Comparison of ENCODE assay signal across 9 cellular contexts in genomic region chrX:1389181-1389992, GRCh38. TPM values are rescaled to one million over a fixed set of nuclear protein-coding genes. Genes with fewer than 3 reads are reported as not detected.
DNase-seq lines count a peak whose midpoint lies in the region; ATAC-seq and TF ChIP-seq lines count a peak whose summit lies in the region.
"Had no signal": no experiment of that assay in that cellular context is flagged by ENCODE, and none has a peak within 500 bp of the region (broad histone marks: within the 10 kb centered on the region; RNA-seq: fewer than 3 reads in every experiment).

No MANE protein-coding gene starts in this region.

- no peak overlapping the region for H2BK120ac ChIP-seq in trophoblast cell (ENCODE audit: insufficient read depth, low read length, poor library complexity)

- no peak overlapping the region for H3K23ac ChIP-seq in trophoblast cell (ENCODE audit: low read length)

- no peak overlapping the region for H4K8ac ChIP-seq in trophoblast cell (ENCODE audit: low read depth, low read length)

- H3K14ac ChIP-seq in trophoblast cell (ENCODE audit: low read length) = no peak overlapping the region

- H3K18ac ChIP-seq in trophoblast cell (ENCODE audit: low read length) = no peak overlapping the region

- no peaks in the 10 kb centered on the region for H3K27me3 ChIP-seq in DND-41 (ENCODE audit: insufficient read depth, low read length, poor library complexity)
- H3K27me3 ChIP-seq in trophoblast cell (ENCODE audit: insufficient read depth, low read length) = no peaks in the 10 kb centered on the region

- H3K9ac ChIP-seq in DND-41 (ENCODE audit: low read depth, low read length) (no peak overlapping the region), trophoblast cell (ENCODE audit: low read length) (no peak overlapping the region)

- peaks cover 74% of the 10 kb centered on the region for H4K20me1 ChIP-seq in DND-41 (ENCODE audit: insufficient read depth, low read length)

- no peak overlapping the region for H2AK5ac ChIP-seq in trophoblast cell (ENCODE audit: low read length)

- peak overlapping the region; percentile 48 for H3K4ac ChIP-seq in trophoblast cell (ENCODE audit: low read depth, low read length)

- peaks cover 15% of the 10 kb centered on the region for H3K79me1 ChIP-seq in trophoblast cell (ENCODE audit: low read length)

- H4K12ac ChIP-seq in trophoblast cell (ENCODE audit: low read depth, low read length) = no peak overlapping the region

- CTCF ChIA-PET in RWPE1 (lab: Yijun Ruan, JAX) = no interaction called here

- no peak overlapping the region for H4K91ac ChIP-seq in trophoblast cell (ENCODE audit: low read depth, low read length)

- DNase-seq in DND-41 (peak; percentile 5), RWPE1 (ENCODE audit: low spot score) (no peak), ecto neural progenitor cell (ENCODE audit: low spot score) (peak; percentile 38), trophoblast cell (no peak), mucosa of gallbladder (ENCODE audit: low spot score) (no peak), NCI-H774 (lab: John Stamatoyannopoulos, UW) (no peak)
- DNase-seq: caudate nucleus had no signal

- no peak overlapping the region for H2BK5ac ChIP-seq in trophoblast cell (ENCODE audit: low read depth, low read length, poor library complexity)

- POLR2A ChIA-PET in RWPE1 (lab: Yijun Ruan, JAX; ENCODE audit: low non-redundant PET) = no interaction called here

- peaks cover 75% of the 10 kb centered on the region for H3K36me3 ChIP-seq in DND-41 (ENCODE audit: insufficient read depth, low read length)
- H3K36me3 ChIP-seq in trophoblast cell (ENCODE audit: control insufficient read depth in 1 of 2, insufficient read depth in 2 of 2, low read length in 2 of 2) = peaks cover 59 to 65% of the 10 kb centered on the region in 2 experiments

- peaks cover 82% of the 10 kb centered on the region for H3K79me2 ChIP-seq in DND-41 (ENCODE audit: insufficient read depth, low read length)
- H3K79me2 ChIP-seq in trophoblast cell (ENCODE audit: control insufficient read depth, insufficient read depth, low read length, poor library complexity) = peaks cover 21% of the 10 kb centered on the region

- H3K9me3 ChIP-seq in DND-41 (ENCODE audit: insufficient read depth, low read length, severe bottlenecking) (no peaks in the 10 kb centered on the region), trophoblast cell (ENCODE audit: insufficient read depth, low read depth, low read length) (peaks cover 2% of the 10 kb centered on the region)

- H3K4me2 ChIP-seq in DND-41 (ENCODE audit: insufficient read depth, low read length) (peak overlapping the region; percentile 94; the same call in 1 of the 2 replicates), trophoblast cell (ENCODE audit: low read length) (no peak overlapping the region)

- no CpG with 5 or more reads among the region's 51 CpGs for WGBS in trophoblast cell (ENCODE audit: extremely low coverage, insufficient coverage, insufficient read length)

- ATAC-seq in DND-41 (ENCODE audit: insufficient read depth, low read depth) (no peak), HG02588 (IDR thresholded peaks at IDR 0.05; ENCODE audit: unreplicated experiment) (no peak), GM21737 (IDR thresholded peaks at IDR 0.05; ENCODE audit: unreplicated experiment) (no peak)

- H3K27ac ChIP-seq in DND-41 (ENCODE audit: low read length) (no peak overlapping the region), RWPE1 (peak overlapping the region; percentile 99), trophoblast cell (ENCODE audit: low read depth, low read length) (no peak overlapping the region)

- H3K4me3 ChIP-seq in DND-41 (ENCODE audit: low read depth in 1 of 2, low read length in 2 of 2) (0 out of 4 replicates have a peak overlapping the region, but pooled peaks of 1 of the 2 experiments have one; percentile 81), trophoblast cell (ENCODE audit: low read depth, low read length) (no peak overlapping the region)

- TF ChIP-seq CTCF in DND-41 (IDR thresholded peaks at IDR 0.05; ENCODE audit: borderline replicate concordance, extremely low read depth, low read length, poor library complexity, severe bottlenecking) (no peak), RWPE1 (conservative IDR thresholded peaks at IDR 0.05; ENCODE audit: low read depth) (no peak)

- H3K4me1 ChIP-seq in DND-41 (ENCODE audit: insufficient read depth, low read length) (peaks cover 45% of the 10 kb centered on the region), trophoblast cell (ENCODE audit: control insufficient read depth in 1 of 2, insufficient read depth in 2 of 2, low read length in 2 of 2) (peaks cover 4 to 8% of the 10 kb centered on the region in 2 experiments)

- H2BK12ac ChIP-seq in trophoblast cell (ENCODE audit: low read length) = no peak overlapping the region

- H2AFZ ChIP-seq in DND-41 (ENCODE audit: low read depth, low read length) = no peak overlapping the region
- no peak overlapping the region for H2AFZ ChIP-seq in trophoblast cell (ENCODE audit: insufficient read depth, low read length, poor library complexity)

RNA-seq across cellular contexts. Expression of gene SLC25A6, which starts 2.5 kb away (rescaled TPM):
- 444 and 461 TPM in 2 replicates for polyA plus RNA-seq in trophoblast cell (2013)
- 329 TPM for total RNA-seq in mucosa of gallbladder

RNA-seq across cellular contexts. Expression of gene IL3RA, which starts 52.8 kb away (rescaled TPM):
- 0.26 and 0.29 TPM in 2 replicates for polyA plus RNA-seq in trophoblast cell (2013)
- 3.8 TPM for total RNA-seq in mucosa of gallbladder

Comparison
In these comparisons a context has a peak if more than half of its experiments do, and no peak if none do; other contexts are left out.
1. DNase-seq: peak in DND-41 (single experiment) and ecto neural progenitor cell (single experiment); none in RWPE1 (single experiment), trophoblast cell (0 of 2), mucosa of gallbladder (single experiment) and NCI-H774 (single experiment).